1 cellular context compared by ENCODE assay signal in genomic region chr13:79480954-79481684, GRCh38.
TF ChIP-seq lines count a peak whose summit lies in the region.

Gene NDFIP2, plus strand, starts transcription at chr13:79481155. Its CDS starts 49 bp downstream, at chr13:79481204.

TF ChIP-seq in HepG2, 621 proteins besides CTCF, POLR2A, EP300 and RAD21 (continued from another document and continues in another):
- TF ChIP-seq ZSCAN9 (CRISPR knock-in tag; IDR thresholded peaks at IDR 0.05; ENCODE audit: borderline replicate concordance) (peak; percentile 35; the same call in 1 of the 2 replicates), HHEX (CRISPR knock-in tag; IDR thresholded peaks at IDR 0.05) (no peak), SMAD1 (CRISPR knock-in tag; IDR thresholded peaks at IDR 0.05; ENCODE audit: borderline replicate concordance, low read depth) (peak; percentile 82; the same call in 1 of the 2 replicates), MEIS1 (CRISPR knock-in tag; IDR thresholded peaks at IDR 0.05; ENCODE audit: borderline replicate concordance) (peak; percentile 86; the same call in 1 of the 2 replicates), TAF15 (IDR thresholded peaks at IDR 0.05; ENCODE audit: low read depth, low read length, poor library complexity, severe bottlenecking) (no peak), SMARCE1 (IDR thresholded peaks at IDR 0.05; ENCODE audit: borderline replicate concordance) (no peak), NCOA5 (CRISPR knock-in tag; IDR thresholded peaks at IDR 0.05) (no peak), PHF21A (CRISPR knock-in tag; IDR thresholded peaks at IDR 0.05) (peak; percentile 62; the same call in 1 of the 2 replicates), KLF9 (CRISPR knock-in tag; IDR thresholded peaks at IDR 0.05; ENCODE audit: low read depth) (no peak), ZNF460 (CRISPR knock-in tag; IDR thresholded peaks at IDR 0.05; ENCODE audit: borderline replicate concordance) (no peak), CREM (IDR thresholded peaks at IDR 0.05) (peak; percentile 12; the same call in 1 of the 2 replicates), CREM (CRISPR knock-in tag; IDR thresholded peaks at IDR 0.05) (no peak), ZNF639 (CRISPR knock-in tag; conservative IDR thresholded peaks at IDR 0.05) (peak; percentile 96), HOXA5 (CRISPR knock-in tag; IDR thresholded peaks at IDR 0.05) (0 out of 2 replicates have a peak, but pooled peaks have one; percentile 27), ZFP37 (CRISPR knock-in tag; IDR thresholded peaks at IDR 0.05; ENCODE audit: borderline replicate concordance) (0 out of 2 replicates have a peak, but pooled peaks have one; percentile 59), ZNF713 (CRISPR knock-in tag; IDR thresholded peaks at IDR 0.05) (no peak), KLF6 (CRISPR knock-in tag; IDR thresholded peaks at IDR 0.05) (0 out of 2 replicates have a peak, but pooled peaks have one; percentile 29), ZNF160 (CRISPR knock-in tag; IDR thresholded peaks at IDR 0.05) (no peak; the same call in 1 of the 2 replicates), ZFP36 (IDR thresholded peaks at IDR 0.05; ENCODE audit: borderline replicate concordance, low read depth, low read length, partially characterized antibody) (no peak), ZNF737 (CRISPR knock-in tag; IDR thresholded peaks at IDR 0.05; ENCODE audit: borderline replicate concordance) (no peak), ESRRA (CRISPR knock-in tag; IDR thresholded peaks at IDR 0.05; ENCODE audit: low read depth) (no peak), MYNN (CRISPR knock-in tag; IDR thresholded peaks at IDR 0.05; ENCODE audit: low read depth) (no peak), ZNF281 (CRISPR knock-in tag; IDR thresholded peaks at IDR 0.05; ENCODE audit: borderline replicate concordance) (no peak), MTF1 (CRISPR knock-in tag; IDR thresholded peaks at IDR 0.05) (no peak), SMC3 (IDR thresholded peaks at IDR 0.05; ENCODE audit: low read length) (no peak), TBL1XR1 (IDR thresholded peaks at IDR 0.05; ENCODE audit: borderline replicate concordance, low read length, partially characterized antibody) (no peak), POLR2G (IDR thresholded peaks at IDR 0.05; ENCODE audit: low read depth, low read length) (peak; percentile 87), ZNF780A (CRISPR knock-in tag; IDR thresholded peaks at IDR 0.05) (no peak), ZFP1 (CRISPR knock-in tag; IDR thresholded peaks at IDR 0.05) (0 out of 2 replicates have a peak, but pooled peaks have one; percentile 53), MIXL1 (CRISPR knock-in tag; IDR thresholded peaks at IDR 0.05) (peak; percentile 51; the same call in 1 of the 2 replicates), ZFX (CRISPR knock-in tag; IDR thresholded peaks at IDR 0.05; ENCODE audit: low read depth) (peak; percentile 80), TP53 (CRISPR knock-in tag; conservative IDR thresholded peaks at IDR 0.05) (no peak), ZBTB34 (CRISPR knock-in tag; IDR thresholded peaks at IDR 0.05) (0 out of 2 replicates have a peak, but pooled peaks have one; percentile 29), ETS1 (CRISPR knock-in tag; IDR thresholded peaks at IDR 0.05) (no peak), THAP8 (CRISPR knock-in tag; IDR thresholded peaks at IDR 0.05; ENCODE audit: borderline replicate concordance) (peak; percentile 86; the same call in 1 of the 2 replicates), NR2C2 (CRISPR knock-in tag; IDR thresholded peaks at IDR 0.05; ENCODE audit: borderline replicate concordance) (peak; percentile 75; the same call in 1 of the 2 replicates), FIP1L1 (IDR thresholded peaks at IDR 0.05; ENCODE audit: borderline replicate concordance, insufficient read depth, low read depth, low read length) (no peak), ZNF772 (CRISPR knock-in tag; IDR thresholded peaks at IDR 0.05) (peak; percentile 40; the same call in 1 of the 2 replicates), IRF1 (CRISPR knock-in tag; IDR thresholded peaks at IDR 0.05; ENCODE audit: low read depth) (no peak), NFE2L2 (IDR thresholded peaks at IDR 0.05; ENCODE audit: low read length) (no peak), ZNF891 (CRISPR knock-in tag; IDR thresholded peaks at IDR 0.05) (no peak; the same call in 1 of the 2 replicates), ATF3 (CRISPR knock-in tag; IDR thresholded peaks at IDR 0.05) (peak; percentile 48; the same call in 1 of the 2 replicates), TRIM24 (CRISPR knock-in tag; IDR thresholded peaks at IDR 0.05) (no peak), ZFY (CRISPR knock-in tag; IDR thresholded peaks at IDR 0.05) (peak; percentile 66), TFDP2 (CRISPR knock-in tag; IDR thresholded peaks at IDR 0.05) (peak; percentile 69; the same call in 1 of the 2 replicates), ZNF335 (CRISPR knock-in tag; IDR thresholded peaks at IDR 0.05) (no peak), ZKSCAN1 (IDR thresholded peaks at IDR 0.05; ENCODE audit: low read length) (no peak), ZSCAN21 (CRISPR knock-in tag; IDR thresholded peaks at IDR 0.05; ENCODE audit: borderline replicate concordance) (peak; percentile 91), HNRNPK (IDR thresholded peaks at IDR 0.05; ENCODE audit: low read depth, low read length, poor library complexity, severe bottlenecking) (peak; percentile 42), ZNF207 (IDR thresholded peaks at IDR 0.05; ENCODE audit: borderline replicate concordance) (no peak), ZNF83 (CRISPR knock-in tag; IDR thresholded peaks at IDR 0.05; ENCODE audit: borderline replicate concordance) (no peak), REST (IDR thresholded peaks at IDR 0.05; ENCODE audit: borderline replicate concordance in 1 of 2, low read depth in 1 of 2, low read length in 2 of 2) (peak in 1 of 2 experiments; percentile 36; a peak in 1 of 4 replicates), RBAK (CRISPR knock-in tag; IDR thresholded peaks at IDR 0.05) (0 out of 2 replicates have a peak, but pooled peaks have one; percentile 32), YY1 (IDR thresholded peaks at IDR 0.05; ENCODE audit: insufficient read depth, insufficient replicate concordance, low read depth, low read length) (peak; percentile 60), NONO (IDR thresholded peaks at IDR 0.05) (no peak), NONO (CRISPR knock-in tag; conservative IDR thresholded peaks at IDR 0.05) (peak; percentile 68), SIN3A (IDR thresholded peaks at IDR 0.05; ENCODE audit: borderline replicate concordance, low read depth, low read length) (no peak), KDM4B (CRISPR knock-in tag; IDR thresholded peaks at IDR 0.05) (no peak), ZEB1 (IDR thresholded peaks at IDR 0.05; ENCODE audit: insufficient replicate concordance, low read depth) (no peak), RORA (CRISPR knock-in tag; IDR thresholded peaks at IDR 0.05) (no peak), ZNF674 (CRISPR knock-in tag; IDR thresholded peaks at IDR 0.05; ENCODE audit: low read depth) (no peak)
